Comparison of ENCODE assay signal across 29 cellular contexts in genomic region chr2:109282865-109283264, GRCh38.
"Had no signal": no experiment of that assay in that cellular context is flagged by ENCODE, and none has a peak within 500 bp of the region (broad histone marks: within the 10 kb centered on the region; RNA-seq: fewer than 3 reads in every experiment).

No MANE protein-coding gene starts in this region.

- H3K4me1 Mint-ChIP-seq: activated CD4-positive, alpha-beta T cell treated with anti-CD3 and anti-CD28 coated beads, Interleukin-2, amount 10 ng/mL, durations not matched to agents 7 days and 5 days had no signal

- H3K27ac ChIP-seq: breast epithelium, KMS-11, Peyer's patch, RWPE1, SJSA1 had no signal

- DNase-seq: activated CD4-positive, alpha-beta memory T cell treated with anti-CD3 and anti-CD28 coated beads for 36 hours; activated CD4-positive, alpha-beta T cell treated with anti-CD3 and anti-CD28 coated beads for 1 hour; activated CD4-positive, alpha-beta T cell treated with anti-CD3 and anti-CD28 coated beads, Interleukin-2, amount 10 ng/mL, durations not matched to agents 7 days and 5 days; activated CD8-positive, alpha-beta memory T cell treated with anti-CD3 and anti-CD28 coated beads for 24 hours; activated effector memory CD4-positive, alpha-beta T cell treated with anti-CD3 and anti-CD28 coated beads, Interleukin-2, amount 50 U/mL, for 16 hours; activated naive CD4-positive, alpha-beta T cell treated with Interleukin-2 at 50 U/mL for 16 hours; activated T-cell treated with anti-CD3 and anti-CD28 coated beads, Interleukin-2, amount 50 U/mL, for 4 hours; amygdala; caudate nucleus; MV-4-11; NCI-H1092 treated with DMSO at 0.1 percent for 48 hours; NCI-H1417 treated with DMSO at 0.1 percent for 48 hours; NCI-H1694; NCI-H2029; NCI-H2107; NCI-H2171 treated with DMSO at 0.1 percent for 48 hours; NCI-H510A treated with DMSO at 0.1 percent for 48 hours; NCI-H69; Peyer's patch; SHP77; T-helper 9 cell had no signal

- H3K36me3 Mint-ChIP-seq: activated CD4-positive, alpha-beta memory T cell treated with anti-CD3 and anti-CD28 coated beads for 36 hours; activated naive CD8-positive, alpha-beta T cell; WTC11 had no signal

- H3K9me3 Mint-ChIP-seq: activated CD4-positive, alpha-beta memory T cell treated with anti-CD3 and anti-CD28 coated beads for 36 hours; activated CD4-positive, alpha-beta T cell treated with anti-CD3 and anti-CD28 coated beads, Interleukin-2, amount 10 ng/mL, durations not matched to agents 7 days and 5 days; activated T-cell treated with anti-CD3 and anti-CD28 coated beads, Interleukin-2, amount 50 U/mL, for 4 hours; T-helper 1 cell treated with Interleukin-12 subunit alpha and Interleukin-12 subunit beta and Interleukin-4 antibody, amounts not matched to agents 30 μg/mL and 1 μg/mL, for 36 hours; WTC11 had no signal

- H3K27me3 Mint-ChIP-seq: activated CD4-positive, alpha-beta memory T cell treated with anti-CD3 and anti-CD28 coated beads for 36 hours; activated CD4-positive, alpha-beta T cell treated with anti-CD3 and anti-CD28 coated beads, Interleukin-2, amount 10 ng/mL, durations not matched to agents 7 days and 5 days; activated naive CD8-positive, alpha-beta T cell had no signal

- H3K9me3 ChIP-seq: breast epithelium, Peyer's patch, SJSA1 had no signal

- H3K9ac ChIP-seq: KMS-11 had no signal

- H3K4me3 Mint-ChIP-seq: activated CD4-positive, alpha-beta memory T cell treated with anti-CD3 and anti-CD28 coated beads for 36 hours; activated CD4-positive, alpha-beta T cell treated with anti-CD3 and anti-CD28 coated beads, Interleukin-2, amount 10 ng/mL, durations not matched to agents 7 days and 5 days; activated naive CD8-positive, alpha-beta T cell; activated T-cell treated with anti-CD3 and anti-CD28 coated beads, Interleukin-2, amount 50 U/mL, for 4 hours; T-helper 1 cell treated with Interleukin-12 subunit alpha and Interleukin-12 subunit beta and Interleukin-4 antibody, amounts not matched to agents 30 μg/mL and 1 μg/mL, for 36 hours; WTC11 had no signal

- ATAC-seq: activated T-cell treated with anti-CD3 and anti-CD28 coated beads, Interleukin-2, amount 50 U/mL, for 4 hours; SK-N-SH treated with all-trans-retinoic acid at 6 μM for 48 hours; WTC11 had no signal

- H3K27ac Mint-ChIP-seq: activated CD4-positive, alpha-beta memory T cell treated with anti-CD3 and anti-CD28 coated beads for 36 hours; activated CD4-positive, alpha-beta T cell treated with anti-CD3 and anti-CD28 coated beads, Interleukin-2, amount 10 ng/mL, durations not matched to agents 7 days and 5 days; activated naive CD8-positive, alpha-beta T cell; T-helper 1 cell treated with Interleukin-12 subunit alpha and Interleukin-12 subunit beta and Interleukin-4 antibody, amounts not matched to agents 30 μg/mL and 1 μg/mL, for 36 hours; WTC11 had no signal

- H3K4me2 ChIP-seq: KMS-11 had no signal

- H3K27me3 ChIP-seq: breast epithelium, Peyer's patch, SJSA1 had no signal

- H3K4me1 ChIP-seq: breast epithelium, SJSA1 had no signal

- H3K4me3 ChIP-seq: breast epithelium, Peyer's patch, SJSA1 had no signal

- H3K36me3 ChIP-seq: breast epithelium, Peyer's patch, SJSA1 had no signal
